In genomic region chr2:152611458-152612231, GRCh38 we compare ENCODE assay signal across 8 cellular contexts.
DNase-seq lines count a peak whose midpoint lies in the region; ATAC-seq, FAIRE-seq and TF ChIP-seq lines count a peak whose summit lies in the region.

No MANE protein-coding gene starts in this region.

- intact Hi-C loops in activated CD4-positive, alpha-beta T cell treated with anti-CD3 and anti-CD28 coated beads, Interleukin-2, amount 10 ng/mL, durations not matched to agents 24 days and 14 days (cut with micrococcal nuclease): no loop called here

- no peak overlapping the region for H3K9ac ChIP-seq in fibroblast of lung (ENCODE audit: insufficient read depth, low read length)

- H3K27ac ChIP-seq in fibroblast of lung (ENCODE audit: insufficient read depth, low read length): no peak overlapping the region

- H3K36me3 Mint-ChIP-seq in activated CD4-positive, alpha-beta T cell treated with anti-CD3 and anti-CD28 coated beads, Interleukin-2, amount 10 ng/mL, durations not matched to agents 24 days and 14 days (ENCODE audit: low read depth): peaks cover 3% of the 10 kb centered on the region

- H2AFZ ChIP-seq in fibroblast of lung (ENCODE audit: low read length): no peak overlapping the region

- no peaks in the 10 kb centered on the region for H3K36me3 ChIP-seq in fibroblast of lung (ENCODE audit: control insufficient read depth, insufficient read depth, low read length)

- H3K4me2 ChIP-seq in fibroblast of lung (ENCODE audit: extremely low read depth, insufficient read depth, low read length): no peak overlapping the region

- TF ChIP-seq CTCF in fibroblast of lung (conservative IDR thresholded peaks at IDR 0.05 in 1 of 2, IDR thresholded peaks at IDR 0.05 in 1 of 2; ENCODE audit: low read depth in 1 of 2, low read length in 2 of 2): no peak

- no peaks in the 10 kb centered on the region for H4K20me1 ChIP-seq in fibroblast of lung (ENCODE audit: control insufficient read depth, extremely low read depth, insufficient read depth, low read length)

- ATAC-seq in HG03039 (IDR thresholded peaks at IDR 0.05; ENCODE audit: unreplicated experiment): peak; percentile 80

- no peaks in the 10 kb centered on the region for H3K9me3 Mint-ChIP-seq in activated CD4-positive, alpha-beta T cell treated with anti-CD3 and anti-CD28 coated beads, Interleukin-2, amount 10 ng/mL, durations not matched to agents 24 days and 14 days

- FAIRE-seq in RCC 7860 (lab: Jason Lieb, UNC): peak; percentile 30

- peaks cover 9% of the 10 kb centered on the region for H3K4me1 ChIP-seq in fibroblast of lung (ENCODE audit: control insufficient read depth, extremely low read depth, insufficient read depth, low read length)

- DNase-seq in activated CD4-positive, alpha-beta T cell treated with anti-CD3 and anti-CD28 coated beads, Interleukin-2, amount 10 ng/mL, durations not matched to agents 24 days and 14 days: peak; percentile 58
- DNase-seq in activated CD4-positive, alpha-beta T cell treated with anti-CD3 and anti-CD28 coated beads, Interleukin-2, amount 50 U/mL, for 1 hour: no peak
- peak; percentile 29 for DNase-seq in RCC 7860 (ENCODE audit: low spot score)
- peak; percentile 77 to 91 for DNase-seq in fibroblast of lung (ENCODE audit: low read depth in 2 of 2)
- peak; percentile 83 for DNase-seq in skeletal muscle cell (ENCODE audit: low read depth)
- no peak for DNase-seq in T1000 (lab: John Stamatoyannopoulos, UW)
- no peak for DNase-seq in DMS79 treated with DMSO at 0.1 percent for 48 hours (lab: John Stamatoyannopoulos, UW)

- H3K4me1 Mint-ChIP-seq in activated CD4-positive, alpha-beta T cell treated with anti-CD3 and anti-CD28 coated beads, Interleukin-2, amount 10 ng/mL, durations not matched to agents 24 days and 14 days: peaks cover 16% of the 10 kb centered on the region

- H3K27me3 ChIP-seq in fibroblast of lung (ENCODE audit: control insufficient read depth, insufficient read depth, low read length): no peaks in the 10 kb centered on the region

- no peaks in the 10 kb centered on the region for H3K27me3 Mint-ChIP-seq in activated CD4-positive, alpha-beta T cell treated with anti-CD3 and anti-CD28 coated beads, Interleukin-2, amount 10 ng/mL, durations not matched to agents 24 days and 14 days

- no peaks in the 10 kb centered on the region for H3K79me2 ChIP-seq in fibroblast of lung (ENCODE audit: control insufficient read depth, insufficient read depth, low read length)

- peak overlapping the region; percentile 9 for H3K4me3 Mint-ChIP-seq in activated CD4-positive, alpha-beta T cell treated with anti-CD3 and anti-CD28 coated beads, Interleukin-2, amount 10 ng/mL, durations not matched to agents 24 days and 14 days

- no peak overlapping the region for H3K4me3 ChIP-seq in fibroblast of lung (replicated peaks in 1 of 4; ENCODE audit: control extremely low read depth in 1 of 4, insufficient read depth in 1 of 4, low read depth in 3 of 4, low read length in 4 of 4)
- H3K4me3 ChIP-seq in skeletal muscle cell (ENCODE audit: low read depth, low read length): no peak overlapping the region

- no peaks in the 10 kb centered on the region for H3K9me3 ChIP-seq in fibroblast of lung (ENCODE audit: control insufficient read depth, insufficient read depth, low read depth, low read length)

- H3K27ac Mint-ChIP-seq in activated CD4-positive, alpha-beta T cell treated with anti-CD3 and anti-CD28 coated beads, Interleukin-2, amount 10 ng/mL, durations not matched to agents 24 days and 14 days: no peak overlapping the region

Comparison
In these comparisons a context has a peak if more than half of its experiments do, and no peak if none do; other contexts are left out.
1. DNase-seq: peak in activated CD4-positive, alpha-beta T cell treated with anti-CD3 and anti-CD28 coated beads, Interleukin-2, amount 10 ng/mL, durations not matched to agents 24 days and 14 days (single experiment), RCC 7860 (single experiment), fibroblast of lung (2 of 2) and skeletal muscle cell (single experiment); none in activated CD4-positive, alpha-beta T cell treated with anti-CD3 and anti-CD28 coated beads, Interleukin-2, amount 50 U/mL, for 1 hour (single experiment), T1000 (single experiment) and DMS79 treated with DMSO at 0.1 percent for 48 hours (single experiment).